25 cellular contexts compared by ENCODE assay signal in the genomic region with DNA sequence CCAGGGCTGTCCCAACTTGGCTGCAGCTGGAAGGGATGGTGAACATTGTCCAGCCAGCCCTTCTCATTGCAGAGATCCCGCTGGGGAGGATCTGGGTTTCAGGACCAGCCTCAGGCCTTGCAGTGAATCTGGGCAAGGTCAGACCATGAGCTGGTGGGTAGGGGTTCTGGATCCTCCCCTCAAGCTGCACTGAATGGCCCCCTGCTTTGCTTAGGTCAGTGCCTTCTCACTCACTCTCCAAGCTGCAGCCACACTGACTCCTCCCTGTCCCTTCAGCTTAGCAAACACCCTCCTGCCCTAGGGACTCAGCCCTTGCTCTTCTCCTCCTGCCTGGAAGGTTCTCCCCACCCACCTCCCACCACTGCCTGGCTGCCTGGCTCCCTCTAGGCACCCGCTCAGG.
DNase-seq lines count a peak whose midpoint lies in the region; ATAC-seq and TF ChIP-seq lines count a peak whose summit lies in the region.
"Had no signal": no experiment of that assay in that cellular context is flagged by ENCODE, and none has a peak within 500 bp of the region (broad histone marks: within the 10 kb centered on the region; RNA-seq: fewer than 3 reads in every experiment).

No MANE protein-coding gene starts in this region.

- H3K27ac Mint-ChIP-seq in H9 (peak overlapping the region in 1 of 3 experiments; percentile 60; a peak in 1 of 7 replicates), endodermal cell (no peak overlapping the region)
- H3K27ac Mint-ChIP-seq in stimulated activated memory B cell treated with anti-CD40 and anti-IgM and Interleukin-4, amounts not matched to agents 10 μg/mL and 1 μg/mL and 100 μg/mL, for 72 hours = no peak overlapping the region
- H3K27ac Mint-ChIP-seq: B cell; CD8-positive, alpha-beta T cell had no signal

- H3T11ph ChIP-seq in H9 (ENCODE audit: low read length) = no peak overlapping the region

- no TSS peak for BruUV-seq in A673 (replicated peaks; lab: Mats Ljungman, UMichigan)

- no peak overlapping the region for H3K27ac ChIP-seq in H9 (ENCODE audit: insufficient read length, low read depth, low read length)
- H3K27ac ChIP-seq in endodermal cell (ENCODE audit: low read depth, low read length) = no peak overlapping the region
- no peak overlapping the region for H3K27ac ChIP-seq in mesenchymal stem cell (ENCODE audit: low read length, poor library complexity, severe bottlenecking)
- no peak overlapping the region for H3K27ac ChIP-seq in A673 (ENCODE audit: low read depth, low read length, poor library complexity, severe bottlenecking)
- H3K27ac ChIP-seq: C4-2B, SK-N-MC had no signal

- H3K23ac ChIP-seq in H9 (ENCODE audit: insufficient read length, low read depth, low read length) (no peak overlapping the region), mesenchymal stem cell (ENCODE audit: low read length in 2 of 2) (no peak overlapping the region)

- no peak overlapping the region for H4K5ac ChIP-seq in H9 (ENCODE audit: insufficient read length, low read depth, low read length)

- CTCF ChIA-PET in A673 (lab: Charles Lee) = no interaction called here

- H4K91ac ChIP-seq in H9 (ENCODE audit: insufficient read length, low read depth, low read length) = no peak overlapping the region
- peak overlapping the region; percentile 14 for H4K91ac ChIP-seq in mesenchymal stem cell (ENCODE audit: low read length)

- DNase-seq in H9 (no peak), endodermal cell (peak; percentile 66), mesenchymal stem cell (no peak), NCI-H2196 treated with DMSO at 0.1 percent for 48 hours (lab: John Stamatoyannopoulos, UW; ENCODE audit: unreplicated experiment) (no peak), A673 (ENCODE audit: low spot score) (no peak)
- no peak for DNase-seq in activated naive CD4-positive, alpha-beta T cell treated with Interleukin-2 at 50 U/mL for 16 hours
- DNase-seq: CD8-positive, alpha-beta T cell; DMS 273 treated with DMSO at 0.1 percent for 48 hours; DMS79; EL; GF-D8; NCI-H1048; NCI-H1417 treated with DMSO at 0.1 percent for 48 hours; NCI-H1694 treated with DMSO at 0.1 percent for 48 hours; NCI-H2081 treated with DMSO at 0.1 percent for 48 hours; NCI-H2171; NCI-H345; NCI-H510A treated with DMSO at 0.1 percent for 48 hours; NCI-H774; SIG-M5 had no signal

- H2BK20ac ChIP-seq in H9 (ENCODE audit: low read depth, low read length, poor library complexity, severe bottlenecking) = no peak overlapping the region

- no peaks in the 10 kb centered on the region for H3K27me3 ChIP-seq in H9 (ENCODE audit: insufficient read depth, low read length)
- no peaks in the 10 kb centered on the region for H3K27me3 ChIP-seq in endodermal cell (ENCODE audit: control insufficient read depth, insufficient read depth, low read length, poor library complexity, severe bottlenecking)
- peaks cover 10 to 21% of the 10 kb centered on the region in 2 experiments for H3K27me3 ChIP-seq in mesenchymal stem cell (ENCODE audit: control insufficient read depth in 1 of 2, insufficient read depth in 1 of 2, low read length in 2 of 2)
- H3K27me3 ChIP-seq in A673 (replicated peaks; ENCODE audit: insufficient read depth, low read depth, low read length, poor library complexity) = no peaks in the 10 kb centered on the region

- H3K4me2 ChIP-seq in H9 (ENCODE audit: insufficient read depth, insufficient read length, low read length) (no peak overlapping the region), mesenchymal stem cell (ENCODE audit: low read length, poor library complexity, severe bottlenecking) (no peak overlapping the region)

- H3K79me1 ChIP-seq in H9 (ENCODE audit: insufficient read depth, low read depth, low read length, poor library complexity, severe bottlenecking) = no peaks in the 10 kb centered on the region
- H3K79me1 ChIP-seq in mesenchymal stem cell (replicated peaks; ENCODE audit: low read length, poor library complexity, severe bottlenecking) = no peaks in the 10 kb centered on the region

- H3K36me3 ChIP-seq in endodermal cell (ENCODE audit: control insufficient read depth, insufficient read depth, low read length) (no peaks in the 10 kb centered on the region), mesenchymal stem cell (ENCODE audit: control insufficient read depth in 1 of 2, insufficient read depth in 2 of 2, low read depth in 1 of 2, low read length in 2 of 2) (no peaks in the 10 kb centered on the region), A673 (ENCODE audit: insufficient read depth, low read length, poor library complexity, severe bottlenecking) (no peaks in the 10 kb centered on the region)

- H2AFZ ChIP-seq in H9 (ENCODE audit: low read length) (no peak overlapping the region), mesenchymal stem cell (ENCODE audit: low read depth, low read length) (no peak overlapping the region)

- peaks cover 2% of the 10 kb centered on the region; the same call in 1 of the 2 replicates for H3K4me1 ChIP-seq in H9 (ENCODE audit: insufficient read depth, low read length)
- peaks cover 24% of the 10 kb centered on the region for H3K4me1 ChIP-seq in endodermal cell (ENCODE audit: control insufficient read depth, insufficient read depth, low read length)
- peaks cover 6% of the 10 kb centered on the region for H3K4me1 ChIP-seq in mesenchymal stem cell (ENCODE audit: control insufficient read depth, insufficient read depth, low read depth, low read length)
- H3K4me1 ChIP-seq in A673 (ENCODE audit: insufficient read depth, low read length, poor library complexity, severe bottlenecking) = no peaks in the 10 kb centered on the region

- H3K4me3 ChIP-seq in endodermal cell (ENCODE audit: low read length) (no peak overlapping the region), mesenchymal stem cell (ENCODE audit: insufficient read depth in 1 of 2, low read depth in 1 of 2, low read length in 2 of 2) (no peak overlapping the region), A673 (ENCODE audit: low read depth, low read length, poor library complexity, severe bottlenecking) (no peak overlapping the region)
- H3K4me3 ChIP-seq: SK-N-MC had no signal

- H3K4me1 Mint-ChIP-seq in H9 (peaks cover 34 to 42% of the 10 kb centered on the region in 2 experiments), endodermal cell (peaks cover 46% of the 10 kb centered on the region)
- peaks cover 7% of the 10 kb centered on the region for H3K4me1 Mint-ChIP-seq in stimulated activated memory B cell treated with anti-CD40 and anti-IgM and Interleukin-4, amounts not matched to agents 10 μg/mL and 1 μg/mL and 100 μg/mL, for 72 hours

- no peak overlapping the region for H2BK15ac ChIP-seq in H9 (ENCODE audit: low read depth, low read length)
- H2BK15ac ChIP-seq in mesenchymal stem cell (ENCODE audit: low read depth, poor library complexity, severe bottlenecking) = peak overlapping the region; percentile 21

- H3K27me3 Mint-ChIP-seq in H9 (ENCODE audit: low read depth) (peaks cover 8% of the 10 kb centered on the region), endodermal cell (ENCODE audit: insufficient read depth) (no peaks in the 10 kb centered on the region)
- peaks cover 41% of the 10 kb centered on the region for H3K27me3 Mint-ChIP-seq in stimulated activated memory B cell treated with anti-CD40 and anti-IgM and Interleukin-4, amounts not matched to agents 10 μg/mL and 1 μg/mL and 100 μg/mL, for 72 hours

- H2BK5ac ChIP-seq in H9 (ENCODE audit: insufficient read length, low read length) (no peak overlapping the region), mesenchymal stem cell (ENCODE audit: low read depth, low read length, poor library complexity, severe bottlenecking) (no peak overlapping the region)

- H2BK120ac ChIP-seq in H9 (ENCODE audit: low read depth, low read length, poor library complexity, severe bottlenecking) (no peak overlapping the region), mesenchymal stem cell (ENCODE audit: low read depth, low read length) (no peak overlapping the region)

- no CpG with 5 or more reads among the region's 2 CpGs for WGBS in H9 (ENCODE audit: extremely low coverage, insufficient read length, low lambda C conversion rate)
- WGBS in endodermal cell (ENCODE audit: insufficient coverage in 1 of 2, insufficient read length in 1 of 2), 2 experiments = 67 to 75% methylated on average over 1 to 2 of the region's 2 CpGs
- WGBS in mesenchymal stem cell = 85% methylated on average over 2 of the region's 2 CpGs

- H4K20me1 ChIP-seq in H9 (ENCODE audit: control insufficient read depth, insufficient read depth, insufficient read length) = no peaks in the 10 kb centered on the region

- no peaks in the 10 kb centered on the region for H3K23me2 ChIP-seq in H9 (ENCODE audit: insufficient read length, low read depth, low read length, poor library complexity, severe bottlenecking)

- H3K14ac ChIP-seq in H9 (ENCODE audit: insufficient read depth, low read length) (peak overlapping the region; percentile 32; the same call in 1 of the 2 replicates), mesenchymal stem cell (ENCODE audit: low read length in 2 of 2) (peak overlapping the region in 1 of 2 experiments; percentile 62)

- H3K9me3 Mint-ChIP-seq in H9 = no peaks in the 10 kb centered on the region; a peak in 2 of 5 replicates
- H3K9me3 Mint-ChIP-seq in endodermal cell = no peaks in the 10 kb centered on the region
- H3K9me3 Mint-ChIP-seq in stimulated activated memory B cell treated with anti-CD40 and anti-IgM and Interleukin-4, amounts not matched to agents 10 μg/mL and 1 μg/mL and 100 μg/mL, for 72 hours = no peaks in the 10 kb centered on the region
- H3K9me3 Mint-ChIP-seq: CD8-positive, alpha-beta T cell had no signal

- H2BK12ac ChIP-seq in H9 (ENCODE audit: insufficient read length, low read depth, low read length) = no peak overlapping the region
- H2BK12ac ChIP-seq in mesenchymal stem cell (ENCODE audit: low read length in 2 of 2) = no peak overlapping the region

- H3K9ac ChIP-seq in H9 (ENCODE audit: extremely low read depth, insufficient read length, low read length) (no peak overlapping the region), endodermal cell (ENCODE audit: extremely low read depth, low read length, poor library complexity, severe bottlenecking) (no peak overlapping the region), mesenchymal stem cell (ENCODE audit: low read length) (no peak overlapping the region)

- H3K4ac ChIP-seq in H9 (ENCODE audit: low read depth, low read length) (no peak overlapping the region), mesenchymal stem cell (ENCODE audit: low read depth in 1 of 2, low read length in 2 of 2) (no peak overlapping the region)

- H2AK5ac ChIP-seq in H9 (ENCODE audit: insufficient read length, low read length) (no peak overlapping the region), mesenchymal stem cell (ENCODE audit: low read length, severe bottlenecking) (no peak overlapping the region)

- POLR2A ChIA-PET in A673 (lab: Charles Lee; ENCODE audit: low non-redundant PET) = interaction anchor here (0.6 kb wide), 1 partner anchor 10 kb away, joined by 4 read pairs; no protein-coding TSS in a partner anchor

- H3K36me3 Mint-ChIP-seq in H9 (ENCODE audit: insufficient read depth in 1 of 3, low read depth in 3 of 3) (no peaks in the 10 kb centered on the region), endodermal cell (ENCODE audit: low read depth) (no peaks in the 10 kb centered on the region)
- no peaks in the 10 kb centered on the region for H3K36me3 Mint-ChIP-seq in stimulated activated memory B cell treated with anti-CD40 and anti-IgM and Interleukin-4, amounts not matched to agents 10 μg/mL and 1 μg/mL and 100 μg/mL, for 72 hours
- H3K36me3 Mint-ChIP-seq: CD8-positive, alpha-beta T cell had no signal

- H3K56ac ChIP-seq in H9 (ENCODE audit: insufficient read length, low read depth, low read length) = no peak overlapping the region

- H4K8ac ChIP-seq in H9 (replicated peaks; ENCODE audit: insufficient read length, low read depth, low read length) (no peak overlapping the region), mesenchymal stem cell (ENCODE audit: low read length) (no peak overlapping the region)

- H3K79me2 ChIP-seq in H9 (ENCODE audit: insufficient read depth, low read length) = no peaks in the 10 kb centered on the region

- H3K4me3 Mint-ChIP-seq in H9 = no peak overlapping the region
- H3K4me3 Mint-ChIP-seq in endodermal cell = no peak overlapping the region
- no peak overlapping the region for H3K4me3 Mint-ChIP-seq in stimulated activated memory B cell treated with anti-CD40 and anti-IgM and Interleukin-4, amounts not matched to agents 10 μg/mL and 1 μg/mL and 100 μg/mL, for 72 hours
- H3K4me3 Mint-ChIP-seq: B cell; CD8-positive, alpha-beta T cell had no signal

- TF ChIP-seq CTCF in H9 (conservative IDR thresholded peaks at IDR 0.05) = no peak
- no peak for TF ChIP-seq CTCF in endodermal cell (conservative IDR thresholded peaks at IDR 0.05)
- no peak for TF ChIP-seq CTCF in A673 (conservative IDR thresholded peaks at IDR 0.05; ENCODE audit: low read depth, low read length)

- H3K18ac ChIP-seq in H9 (ENCODE audit: insufficient read length, low read depth, low read length) = no peak overlapping the region
- H3K18ac ChIP-seq in mesenchymal stem cell (ENCODE audit: low read depth in 1 of 2, low read length in 2 of 2) = no peak overlapping the region

- no peaks in the 10 kb centered on the region for H3K9me3 ChIP-seq in H9 (ENCODE audit: control insufficient read depth, low read depth, low read length)
- no peaks in the 10 kb centered on the region for H3K9me3 ChIP-seq in endodermal cell (ENCODE audit: control insufficient read depth, low read length)
- H3K9me3 ChIP-seq in mesenchymal stem cell (ENCODE audit: control insufficient read depth, low read length) = no peaks in the 10 kb centered on the region
- no peaks in the 10 kb centered on the region for H3K9me3 ChIP-seq in A673 (ENCODE audit: low read depth, low read length, poor library complexity, severe bottlenecking)

- intact Hi-C loops in A673 (cut with micrococcal nuclease; ENCODE audit: unreplicated experiment) = no loop called here

- ATAC-seq in stimulated activated memory B cell treated with anti-CD40 and anti-IgM and Interleukin-4, amounts not matched to agents 10 μg/mL and 1 μg/mL and 100 μg/mL, for 72 hours = peak; percentile 6
- ATAC-seq in HG02884 (IDR thresholded peaks at IDR 0.05; ENCODE audit: unreplicated experiment) = no peak
- ATAC-seq: CD8-positive, alpha-beta T cell had no signal
